8 cellular contexts compared by ENCODE assay signal in the genomic region with DNA sequence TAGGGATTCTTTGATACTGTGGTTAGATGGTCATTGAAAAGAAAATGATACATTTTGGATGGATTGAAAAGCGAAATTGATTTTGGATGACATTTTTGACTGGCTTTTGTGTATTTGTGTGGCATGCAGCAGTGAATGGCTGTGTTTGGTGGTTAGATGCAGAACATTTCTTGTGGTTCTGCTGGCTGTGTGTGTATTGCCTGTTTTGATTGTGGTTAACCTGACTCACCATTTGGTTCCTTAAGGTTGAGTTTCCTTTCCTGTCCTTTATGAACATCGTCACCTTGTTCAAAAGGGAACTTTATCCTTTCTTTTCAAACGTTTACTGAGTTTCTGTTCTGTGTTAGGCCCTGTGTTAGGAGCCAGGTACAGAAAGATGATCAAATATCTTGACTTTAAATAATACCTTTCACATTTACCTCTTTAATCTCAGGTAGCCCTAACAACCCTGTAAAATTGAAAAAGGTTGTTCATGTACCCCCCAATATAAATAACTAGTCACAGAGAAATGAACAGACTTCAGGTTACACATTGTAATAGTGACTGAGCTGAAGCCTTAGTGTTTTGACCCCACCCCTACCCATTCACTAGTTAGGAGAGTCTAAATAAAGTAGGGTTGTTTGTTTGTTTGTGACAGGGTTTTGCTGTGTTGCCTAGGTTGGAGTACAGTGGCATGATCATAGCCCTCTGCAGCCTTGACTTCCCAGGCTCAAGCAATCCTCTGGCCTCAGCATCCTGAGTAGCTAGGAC. TPM values are rescaled to one million over a fixed set of nuclear protein-coding genes. Genes with fewer than 3 reads are reported as not detected.
DNase-seq lines count a peak whose midpoint lies in the region; ATAC-seq and TF ChIP-seq lines count a peak whose summit lies in the region.

No MANE protein-coding gene starts in this region.

- no peaks in the 10 kb centered on the region for H3K9me3 ChIP-seq in CD8-positive, alpha-beta T cell (ENCODE audit: low read length)
- H3K9me3 ChIP-seq in GM23248 (ENCODE audit: low read depth), result no peaks in the 10 kb centered on the region

- H3K4me3 Mint-ChIP-seq in CD8-positive, alpha-beta T cell, result peak overlapping the region; percentile 55
- no peak overlapping the region for H3K4me3 Mint-ChIP-seq in endothelial cell (ENCODE audit: unreplicated experiment)

- H3K4me1 ChIP-seq in CD8-positive, alpha-beta T cell (ENCODE audit: insufficient read depth, low read length), result peaks cover 16% of the 10 kb centered on the region
- H3K4me1 ChIP-seq in GM23248 (ENCODE audit: insufficient read depth), result peaks cover 21% of the 10 kb centered on the region

- H3K36me3 ChIP-seq in CD8-positive, alpha-beta T cell (ENCODE audit: insufficient read depth, low read length), result no peaks in the 10 kb centered on the region
- no peaks in the 10 kb centered on the region for H3K36me3 ChIP-seq in GM23248 (ENCODE audit: low read depth)

- CTCF ChIA-PET in CD8-positive, alpha-beta T cell (lab: Charles Lee), result interaction anchor here (0.6 kb wide), 1 partner anchor 286 kb away, joined by 4 read pairs; no protein-coding TSS in a partner anchor

- no peak overlapping the region for H2AFZ ChIP-seq in GM23248

- WGBS in GM23248 (ENCODE audit: low coverage in 1 of 2, low lambda C conversion rate in 2 of 2, missing lambda C conversion rate in 2 of 2), 2 experiments, result 34 to 36% methylated on average over 3 of the region's 3 CpGs

- peak overlapping the region; percentile 4 for H3K4me3 ChIP-seq in CD8-positive, alpha-beta T cell (ENCODE audit: low read depth, low read length)
- H3K4me3 ChIP-seq in GM23248 (no peak overlapping the region), coronary artery (no peak overlapping the region)

- peaks cover 31% of the 10 kb centered on the region for H3K79me2 ChIP-seq in GM23248 (ENCODE audit: insufficient read depth)

- in situ Hi-C loops in GM23248 (cut with MboI), result no loop called here

- peak in 5 of 7 experiments; percentile 10 to 50 (median 31) for DNase-seq in CD8-positive, alpha-beta T cell
- DNase-seq in GM23248, result peak; percentile 80
- DNase-seq in RPMI7951 (ENCODE audit: low read depth), result peak; percentile 73
- no peak for DNase-seq in coronary artery (ENCODE audit: low spot score)
- no peak for DNase-seq in endothelial cell (ENCODE audit: low spot score)
- no peak for DNase-seq in T1000 (lab: John Stamatoyannopoulos, UW)

- peak overlapping the region; percentile 55 for H3K4me2 ChIP-seq in GM23248 (ENCODE audit: unreplicated experiment)

- peaks cover 9% of the 10 kb centered on the region; the same call in 1 of the 2 replicates for H3F3A ChIP-seq in GM23248 (ENCODE audit: insufficient read depth)

- no peak overlapping the region for H3K9ac ChIP-seq in GM23248

- H3K36me3 Mint-ChIP-seq in CD8-positive, alpha-beta T cell, result peaks cover 1% of the 10 kb centered on the region
- H3K36me3 Mint-ChIP-seq in endothelial cell (ENCODE audit: low read depth, unreplicated experiment), result peaks cover under 1% of the 10 kb centered on the region

- H3K4me1 Mint-ChIP-seq in CD8-positive, alpha-beta T cell (ENCODE audit: low read depth), result peaks cover 36% of the 10 kb centered on the region
- peaks cover 22% of the 10 kb centered on the region for H3K4me1 Mint-ChIP-seq in endothelial cell (ENCODE audit: unreplicated experiment)

- no peak for TF ChIP-seq CTCF in CD8-positive, alpha-beta T cell (IDR thresholded peaks at IDR 0.05)
- TF ChIP-seq CTCF in coronary artery (IDR thresholded peaks at IDR 0.05) (no peak), endothelial cell (IDR thresholded peaks at IDR 0.05; ENCODE audit: unreplicated experiment) (no peak)

- H3K27ac Mint-ChIP-seq in CD8-positive, alpha-beta T cell, result peak overlapping the region; percentile 27
- no peak overlapping the region for H3K27ac Mint-ChIP-seq in endothelial cell (ENCODE audit: unreplicated experiment)

- H3K9me2 ChIP-seq in GM23248 (ENCODE audit: insufficient read depth), result no peaks in the 10 kb centered on the region

- H4K20me1 ChIP-seq in GM23248 (ENCODE audit: insufficient read depth), result peaks cover 5% of the 10 kb centered on the region

- H3K27me3 Mint-ChIP-seq in CD8-positive, alpha-beta T cell (ENCODE audit: low read depth), result no peaks in the 10 kb centered on the region
- H3K27me3 Mint-ChIP-seq in endothelial cell (ENCODE audit: unreplicated experiment), result no peaks in the 10 kb centered on the region

- POLR2A ChIA-PET in CD8-positive, alpha-beta T cell (lab: Charles Lee), result interaction anchor here (1.1 kb wide), 1 partner anchor 36 kb away, joined by 3 read pairs; no protein-coding TSS in a partner anchor

- peak; percentile 89 for ATAC-seq in CD8-positive, alpha-beta T cell
- ATAC-seq in esophagus mucosa, result peak; percentile 31
- ATAC-seq in HG03342 (IDR thresholded peaks at IDR 0.05; ENCODE audit: unreplicated experiment), result no peak

- no peaks in the 10 kb centered on the region for H3K9me3 Mint-ChIP-seq in CD8-positive, alpha-beta T cell
- no peaks in the 10 kb centered on the region for H3K9me3 Mint-ChIP-seq in endothelial cell (ENCODE audit: unreplicated experiment)

- H3K27me3 ChIP-seq in CD8-positive, alpha-beta T cell (ENCODE audit: insufficient read depth, low read length), result no peaks in the 10 kb centered on the region
- no peaks in the 10 kb centered on the region for H3K27me3 ChIP-seq in GM23248 (replicated peaks; ENCODE audit: insufficient read depth)

- intact Hi-C loops in CD8-positive, alpha-beta T cell (cut with DNase I, micrococcal nuclease), result loop anchor here (2.0 kb wide), 2 partner anchors 22 to 24 kb away; partner anchors contain the start of genes ANKS1A (in 1 of the 2) and TAF11 (in 1 of the 2)

- no peak overlapping the region for H3K27ac ChIP-seq in CD8-positive, alpha-beta T cell (ENCODE audit: low read depth, low read length)
- H3K27ac ChIP-seq in GM23248, result no peak overlapping the region
- no peak overlapping the region for H3K27ac ChIP-seq in coronary artery

RNA-seq across cellular contexts. Expression of gene ANKS1A, which starts 23.8 kb away (rescaled TPM):
- total RNA-seq in CD8-positive, alpha-beta T cell, result 1 to 10 TPM; 5.8 to 6.1 TPM
- 4.4 and 7.2 TPM in 2 replicates for total RNA-seq in GM23248 (2014; rRNA removed; shearing (Covaris generic))
- 3.2 and 3.3 TPM in 2 replicates for polyA plus RNA-seq in GM23248 (2016; fragmentation: Nextera tagmentation; extraction: Ambion mirVana)
- 7.4 TPM in 2 replicates for total RNA-seq in RPMI7951 (2014; rRNA removed; shearing (Covaris generic))
- total RNA-seq in esophagus mucosa, result 13.6 TPM
- total RNA-seq in endothelial cell (ENCODE audit: unreplicated experiment), result 20.1 TPM

RNA-seq across cellular contexts. Expression of gene TAF11, which starts 25.0 kb away (rescaled TPM):
- total RNA-seq in CD8-positive, alpha-beta T cell, result 10 to 100 TPM; 40.0 to 40.6 TPM
- 18.2 and 27.1 TPM in 2 replicates for total RNA-seq in GM23248 (2014; rRNA removed; shearing (Covaris generic))
- polyA plus RNA-seq in GM23248 (2016; fragmentation: Nextera tagmentation; extraction: Ambion mirVana), result 23.0 and 24.8 TPM in 2 replicates
- 40.3 and 46.3 TPM in 2 replicates for total RNA-seq in RPMI7951 (2014; rRNA removed; shearing (Covaris generic))
- 20.0 TPM for total RNA-seq in esophagus mucosa
- 45.9 TPM for total RNA-seq in endothelial cell (ENCODE audit: unreplicated experiment)

Comparison
In these comparisons a context has a peak if more than half of its experiments do, and no peak if none do; other contexts are left out.
1. DNase-seq: peak in CD8-positive, alpha-beta T cell (5 of 7), GM23248 (single experiment) and RPMI7951 (single experiment); none in coronary artery (single experiment), endothelial cell (single experiment) and T1000 (single experiment).